In the genomic region with DNA sequence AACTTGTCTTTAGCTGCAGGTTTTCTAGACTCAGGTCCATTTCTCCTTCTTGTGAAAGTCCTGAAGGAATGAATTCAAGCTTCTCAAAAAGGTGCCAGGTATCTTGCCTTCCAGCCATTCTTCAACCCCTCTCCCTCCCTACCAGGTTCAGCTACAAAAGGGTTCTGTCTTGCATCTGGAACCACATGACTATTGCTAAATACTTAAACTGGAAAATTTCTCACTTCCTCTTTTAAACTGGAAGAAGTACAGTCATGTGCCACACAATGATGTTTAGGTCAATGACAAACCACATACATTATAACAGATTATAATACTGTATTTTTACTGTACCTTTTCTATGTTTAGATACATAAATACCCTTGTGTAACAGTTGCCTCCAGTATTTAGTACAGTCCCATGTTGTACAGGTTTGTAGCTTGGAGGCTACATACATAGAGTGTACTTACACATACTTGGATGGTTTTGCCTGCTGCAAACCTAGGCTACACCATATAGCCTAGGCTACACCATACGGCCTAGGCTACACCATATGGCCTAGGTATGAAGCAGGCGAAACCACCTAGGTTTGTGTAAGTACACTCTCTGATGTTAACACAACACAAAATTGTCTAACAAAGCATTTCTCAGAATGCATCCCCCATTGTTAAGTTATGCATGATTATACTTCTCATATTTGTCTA, we compare ENCODE assay signal across 9 cellular contexts.
DNase-seq lines count a peak whose midpoint lies in the region; ATAC-seq and TF ChIP-seq lines count a peak whose summit lies in the region.
"Had no signal": no experiment of that assay in that cellular context is flagged by ENCODE, and none has a peak within 500 bp of the region (broad histone marks: within the 10 kb centered on the region; RNA-seq: fewer than 3 reads in every experiment).

No MANE protein-coding gene starts in this region.

- BruUV-seq in mammary epithelial cell (replicated peaks; lab: Mats Ljungman, UMichigan) (no TSS peak), MCF 10A (replicated peaks; lab: Mats Ljungman, UMichigan) (no TSS peak)

- H3K36me3 ChIP-seq in mammary epithelial cell (ENCODE audit: insufficient read depth, low read length) (peaks cover 3% of the 10 kb centered on the region), SU-DHL-6 (ENCODE audit: low read length) (no peaks in the 10 kb centered on the region), sigmoid colon (no peaks in the 10 kb centered on the region)

- WGBS in mammary epithelial cell (ENCODE audit: low coverage, missing lambda C conversion rate): 74% methylated on average over 2 of the region's 2 CpGs
- WGBS in sigmoid colon, 2 donors: 90 to 95% methylated on average over 2 of the region's 2 CpGs

- intact Hi-C loops in mammary epithelial cell (cut with micrococcal nuclease) (no loop called here), MCF 10A (cut with micrococcal nuclease) (no loop called here), sigmoid colon (cut with DNase I) (no loop called here)

- H3K9me3 ChIP-seq in mammary epithelial cell (replicated peaks; ENCODE audit: insufficient read depth, low read length) (no peaks in the 10 kb centered on the region), SU-DHL-6 (ENCODE audit: insufficient read depth, low read length) (no peaks in the 10 kb centered on the region), sigmoid colon (no peaks in the 10 kb centered on the region)

- no peak for TF ChIP-seq POLR2A in sigmoid colon (IDR thresholded peaks at IDR 0.05)

- TF ChIP-seq CTCF in mammary epithelial cell (conservative IDR thresholded peaks at IDR 0.05 in 1 of 2, IDR thresholded peaks at IDR 0.05 in 1 of 2; ENCODE audit: extremely low read depth in 1 of 2, insufficient read depth in 1 of 2, low read depth in 1 of 2, low read length in 2 of 2) (no peak), MCF 10A (IDR thresholded peaks at IDR 0.05; ENCODE audit: unreplicated experiment) (no peak), SU-DHL-6 (IDR thresholded peaks at IDR 0.05; ENCODE audit: insufficient read depth, low read length, poor library complexity, severe bottlenecking) (no peak), sigmoid colon (IDR thresholded peaks at IDR 0.05) (no peak)

- in situ Hi-C loops in mammary epithelial cell (cut with MboI; ENCODE audit: low sequenced_read_pairs in 2 of 2): no loop called here

- no peak overlapping the region for H3K4me3 Mint-ChIP-seq in MCF 10A (ENCODE audit: unreplicated experiment)

- H3K79me2 ChIP-seq in mammary epithelial cell (ENCODE audit: insufficient read depth, low read length): no peaks in the 10 kb centered on the region
- H3K79me2 ChIP-seq in SU-DHL-6 (ENCODE audit: insufficient read depth, low read length): no peaks in the 10 kb centered on the region

- H3K9ac ChIP-seq in mammary epithelial cell (ENCODE audit: insufficient read depth, low read length) (no peak overlapping the region), SU-DHL-6 (ENCODE audit: low read length) (no peak overlapping the region)

- H3K4me2 ChIP-seq in mammary epithelial cell (ENCODE audit: insufficient read depth, low read depth, low read length) (no peak overlapping the region), SU-DHL-6 (ENCODE audit: low read depth, low read length, poor library complexity, severe bottlenecking) (peak overlapping the region; percentile 36)

- H2AFZ ChIP-seq in mammary epithelial cell (ENCODE audit: low read depth, low read length) (no peak overlapping the region), SU-DHL-6 (ENCODE audit: low read depth, low read length, severe bottlenecking) (peak overlapping the region; percentile 9)

- H4K20me1 ChIP-seq in mammary epithelial cell (ENCODE audit: insufficient read depth, low read length) (no peaks in the 10 kb centered on the region), SU-DHL-6 (ENCODE audit: low read depth, low read length) (no peaks in the 10 kb centered on the region)

- no peaks in the 10 kb centered on the region for H3K9me2 ChIP-seq in SU-DHL-6 (replicated peaks; ENCODE audit: insufficient read depth, low read length)

- H3K4me1 ChIP-seq in mammary epithelial cell (ENCODE audit: insufficient read depth, low read length) (peaks cover 22% of the 10 kb centered on the region), sigmoid colon (no peaks in the 10 kb centered on the region)

- H3K27ac ChIP-seq in mammary epithelial cell (ENCODE audit: insufficient read depth, low read depth, low read length) (no peak overlapping the region), SU-DHL-6 (ENCODE audit: low read depth, low read length) (peak overlapping the region; percentile 12), sigmoid colon (no peak overlapping the region)

- TF ChIP-seq EP300 in sigmoid colon (IDR thresholded peaks at IDR 0.05): no peak

- H3K27me3 Mint-ChIP-seq in MCF 10A (ENCODE audit: insufficient read depth, unreplicated experiment): no peaks in the 10 kb centered on the region

- DNase-seq in mammary epithelial cell (peak; percentile 35), MCF 10A (ENCODE audit: unreplicated experiment) (no peak), NCI-H82 treated with DMSO at 0.1 percent for 48 hours (lab: John Stamatoyannopoulos, UW; ENCODE audit: unreplicated experiment) (no peak), NCI-H128 (lab: John Stamatoyannopoulos, UW; ENCODE audit: unreplicated experiment) (no peak), sigmoid colon (no peak)
- DNase-seq: amygdala had no signal

- no peak overlapping the region for H3K27ac Mint-ChIP-seq in MCF 10A (ENCODE audit: low read depth, unreplicated experiment)

- H3K27me3 ChIP-seq in mammary epithelial cell (ENCODE audit: insufficient read depth, low read length) (no peaks in the 10 kb centered on the region), SU-DHL-6 (ENCODE audit: low read length) (no peaks in the 10 kb centered on the region), sigmoid colon (no peaks in the 10 kb centered on the region)

- peaks cover 6% of the 10 kb centered on the region; the same call in 1 of the 2 replicates for H3F3A ChIP-seq in SU-DHL-6 (ENCODE audit: insufficient read depth)

- peak; percentile 48 for ATAC-seq in HG03139 (IDR thresholded peaks at IDR 0.05; ENCODE audit: unreplicated experiment)
- ATAC-seq in HG03280 (IDR thresholded peaks at IDR 0.05; ENCODE audit: unreplicated experiment): no peak

- CTCF ChIA-PET in mammary epithelial cell (lab: Charles Lee; ENCODE audit: low non-redundant PET) (no interaction called here), MCF 10A (lab: Yijun Ruan, JAX) (no interaction called here)

- no peak overlapping the region for H3K4me3 ChIP-seq in mammary epithelial cell (replicated peaks in 1 of 3; ENCODE audit: insufficient read depth in 1 of 3, low read depth in 2 of 3, low read length in 3 of 3)
- H3K4me3 ChIP-seq in SU-DHL-6 (ENCODE audit: insufficient read depth, low read length, poor library complexity, severe bottlenecking): no peak overlapping the region
- H3K4me3 ChIP-seq in sigmoid colon: no peak overlapping the region

- POLR2A ChIA-PET in MCF 10A (lab: Yijun Ruan, JAX): no interaction called here

- H3K36me3 Mint-ChIP-seq in MCF 10A (ENCODE audit: insufficient read depth, unreplicated experiment): no peaks in the 10 kb centered on the region

- no peaks in the 10 kb centered on the region for H3K9me3 Mint-ChIP-seq in MCF 10A (ENCODE audit: unreplicated experiment)

- dilution Hi-C loops in mammary epithelial cell (cut with HindIII; ENCODE audit: low sequenced_read_pairs): no loop called here

- H3K4me1 Mint-ChIP-seq in MCF 10A (ENCODE audit: insufficient read depth, unreplicated experiment): peaks cover 11% of the 10 kb centered on the region
